In the genomic region with DNA sequence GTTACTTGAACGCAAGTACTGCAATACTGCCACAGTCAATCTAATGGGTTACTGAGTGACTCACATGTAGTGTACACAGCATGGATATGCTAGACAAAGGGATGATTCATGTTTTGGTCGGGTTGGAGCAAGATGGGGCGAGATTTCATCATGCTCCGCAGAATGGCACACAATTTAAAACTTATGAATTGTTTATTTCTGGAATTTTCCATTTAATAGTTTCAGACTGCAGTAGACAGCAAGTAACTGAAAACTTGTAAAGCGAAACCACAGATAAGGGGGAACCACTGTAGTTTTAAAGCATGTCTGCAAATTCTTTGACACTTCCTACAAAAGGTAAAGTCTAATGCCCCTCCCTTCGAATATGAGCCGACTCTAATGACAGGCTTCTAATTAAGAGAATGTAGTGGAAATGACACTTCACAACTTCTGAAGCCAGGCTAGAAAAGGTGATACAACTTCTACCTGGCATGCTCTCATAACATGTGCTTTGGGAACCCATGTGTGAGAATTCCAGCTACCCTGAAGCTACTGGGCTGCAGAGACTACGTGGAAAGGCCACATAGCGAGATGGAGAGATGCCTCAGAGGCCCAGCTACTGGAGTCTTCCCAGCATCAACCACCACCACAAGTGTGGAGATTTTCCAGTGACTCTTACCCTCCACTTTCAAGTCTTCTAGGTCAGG, we compare ENCODE assay signal across 9 cellular contexts. TPM values are rescaled to one million over a fixed set of nuclear protein-coding genes. Genes with fewer than 3 reads are reported as not detected.
DNase-seq lines count a peak whose midpoint lies in the region; ATAC-seq, FAIRE-seq and TF ChIP-seq lines count a peak whose summit lies in the region.
"Had no signal": no experiment of that assay in that cellular context is flagged by ENCODE, and none has a peak within 500 bp of the region (broad histone marks: within the 10 kb centered on the region; RNA-seq: fewer than 3 reads in every experiment).

No MANE protein-coding gene starts in this region.

- H3K27me3 Mint-ChIP-seq in activated T-cell treated with anti-CD3 and anti-CD28 coated beads, Interleukin-2, amount 50 U/mL, for 4 hours (ENCODE audit: low read depth), result peaks cover 8% of the 10 kb centered on the region

- H3K4me3 Mint-ChIP-seq in activated T-cell treated with anti-CD3 and anti-CD28 coated beads, Interleukin-2, amount 50 U/mL, for 4 hours, result no peak overlapping the region

- H3K9me2 ChIP-seq in MM.1S (replicated peaks; ENCODE audit: insufficient read depth, low read length), result no peaks in the 10 kb centered on the region

- H3K9ac ChIP-seq in keratinocyte (ENCODE audit: control insufficient read depth, extremely low read depth, insufficient read depth, low read length) (peak overlapping the region; percentile 77), MM.1S (ENCODE audit: low read length) (no peak overlapping the region)

- H3K9me1 ChIP-seq in keratinocyte (ENCODE audit: control insufficient read depth, extremely low read depth, insufficient read depth, low read length), result no peaks in the 10 kb centered on the region

- in situ Hi-C loops in ACHN (cut with HindIII; ENCODE audit: low pct_ligation_motif_present, low pct_unique_long_range_greater_than_20kb, low sequenced_read_pairs), result no loop called here

- peak overlapping the region; percentile 90 for H2AFZ ChIP-seq in keratinocyte (ENCODE audit: control insufficient read depth, low read length)
- H2AFZ ChIP-seq in MM.1S (ENCODE audit: low read length), result no peak overlapping the region

- H3K79me2 ChIP-seq in keratinocyte (ENCODE audit: control insufficient read depth, insufficient read depth, low read length) (no peaks in the 10 kb centered on the region), MM.1S (ENCODE audit: low read length) (no peaks in the 10 kb centered on the region)

- H3K9me3 Mint-ChIP-seq in activated T-cell treated with anti-CD3 and anti-CD28 coated beads, Interleukin-2, amount 50 U/mL, for 4 hours, result no peaks in the 10 kb centered on the region

- no peaks in the 10 kb centered on the region for H3K9me3 ChIP-seq in keratinocyte (ENCODE audit: control insufficient read depth, low read depth, low read length)
- no peaks in the 10 kb centered on the region for H3K9me3 ChIP-seq in MM.1S (replicated peaks; ENCODE audit: insufficient read depth, low read length)
- H3K9me3 ChIP-seq: right lobe of liver had no signal

- no peaks in the 10 kb centered on the region for H3K36me3 Mint-ChIP-seq in activated T-cell treated with anti-CD3 and anti-CD28 coated beads, Interleukin-2, amount 50 U/mL, for 4 hours (ENCODE audit: insufficient read depth)

- dilution Hi-C loops in keratinocyte (cut with MboI; ENCODE audit: extremely low pct_ligation_motif_present, low sequenced_read_pairs), result no loop called here

- TF ChIP-seq CTCF in keratinocyte (optimal IDR thresholded peaks at IDR 0.05 in 1 of 3, IDR thresholded peaks at IDR 0.05 in 1 of 3, conservative IDR thresholded peaks at IDR 0.05 in 1 of 3; ENCODE audit: extremely low read depth in 1 of 3, insufficient read depth in 2 of 3, low read length in 3 of 3) (no peak), MM.1S (IDR thresholded peaks at IDR 0.05; ENCODE audit: low read length) (no peak)

- H3F3A ChIP-seq in MM.1S (ENCODE audit: insufficient read depth, low read length), result no peaks in the 10 kb centered on the region

- H3K27me3 ChIP-seq in keratinocyte (ENCODE audit: control insufficient read depth, extremely low read depth, insufficient read depth, low read length), result no peaks in the 10 kb centered on the region
- H3K27me3 ChIP-seq in H7 (ENCODE audit: control insufficient read depth, insufficient read depth, low read length), result no peaks in the 10 kb centered on the region
- H3K27me3 ChIP-seq in MM.1S (replicated peaks; ENCODE audit: insufficient read depth, low read length), result no peaks in the 10 kb centered on the region
- H3K27me3 ChIP-seq: right lobe of liver had no signal

- H3K36me3 ChIP-seq in keratinocyte (ENCODE audit: control insufficient read depth in 2 of 2, extremely low read depth in 1 of 2, insufficient read depth in 2 of 2, low read length in 2 of 2) (peaks cover 0 to 4% of the 10 kb centered on the region in 2 experiments), H7 (replicated peaks; ENCODE audit: control insufficient read depth, insufficient read depth, low read length) (no peaks in the 10 kb centered on the region), MM.1S (replicated peaks; ENCODE audit: insufficient read depth, low read length) (no peaks in the 10 kb centered on the region)
- H3K36me3 ChIP-seq: right lobe of liver had no signal

- H3K27ac ChIP-seq in keratinocyte (ENCODE audit: control insufficient read depth, insufficient read depth, low read length), result peak overlapping the region; percentile 100
- H3K27ac ChIP-seq in MM.1S (ENCODE audit: low read length), result no peak overlapping the region
- H3K27ac ChIP-seq: right lobe of liver had no signal

- H3K4me3 ChIP-seq in keratinocyte (ENCODE audit: control insufficient read depth in 2 of 3, extremely low read depth in 1 of 3, insufficient read depth in 2 of 3, low read depth in 1 of 3, low read length in 3 of 3), result no peak overlapping the region
- H3K4me3 ChIP-seq in H7 (ENCODE audit: insufficient read depth, low read depth, low read length), result no peak overlapping the region
- H3K4me3 ChIP-seq in MM.1S (ENCODE audit: low read length), result no peak overlapping the region
- H3K4me3 ChIP-seq: right lobe of liver had no signal

- peak; percentile 81 for FAIRE-seq in keratinocyte (lab: Jason Lieb, UNC)

- H3K4me1 ChIP-seq in keratinocyte (ENCODE audit: control insufficient read depth, extremely low read depth, insufficient read depth, low read length) (peaks cover 24% of the 10 kb centered on the region), MM.1S (ENCODE audit: low read length) (no peaks in the 10 kb centered on the region)
- H3K4me1 ChIP-seq: right lobe of liver had no signal

- H4K20me1 ChIP-seq in keratinocyte (ENCODE audit: control insufficient read depth, extremely low read depth, insufficient read depth, low read length) (no peaks in the 10 kb centered on the region), MM.1S (ENCODE audit: insufficient read depth, low read length) (no peaks in the 10 kb centered on the region)

- peak; percentile 92 to 94 for ATAC-seq in activated T-cell treated with anti-CD3 and anti-CD28 coated beads, Interleukin-2, amount 50 U/mL, for 4 hours
- no peak for ATAC-seq in HG03469 (IDR thresholded peaks at IDR 0.05; ENCODE audit: unreplicated experiment)

- DNase-seq in ACHN, result peak; percentile 85
- DNase-seq in HPDE6-E6E7 (ENCODE audit: extremely low spot score), result peak; percentile 58
- no peak for DNase-seq in activated T-cell treated with anti-CD3 and anti-CD28 coated beads, Interleukin-2, amount 50 U/mL, for 4 hours
- no peak for DNase-seq in keratinocyte (ENCODE audit: low read depth, low spot score)
- no peak for DNase-seq in H7
- no peak for DNase-seq in NCI-H2107 (lab: John Stamatoyannopoulos, UW)
- DNase-seq in MM.1S, result no peak
- DNase-seq: right lobe of liver had no signal

- H3K4me2 ChIP-seq in keratinocyte (ENCODE audit: control insufficient read depth, extremely low read depth, insufficient read depth, low read depth, low read length), result peak overlapping the region; percentile 61
- H3K4me2 ChIP-seq in MM.1S (ENCODE audit: low read depth, low read length), result no peak overlapping the region

- peaks cover 20% of the 10 kb centered on the region for H3K4me1 Mint-ChIP-seq in activated T-cell treated with anti-CD3 and anti-CD28 coated beads, Interleukin-2, amount 50 U/mL, for 4 hours (ENCODE audit: low read depth)

RNA-seq across cellular contexts. Expression of a gene that starts 13.9 kb away (rescaled TPM):
- 1 to 10 TPM; 2.5 to 3.9 (median 2.6) TPM for total RNA-seq in activated T-cell treated with anti-CD3 and anti-CD28 coated beads, Interleukin-2, amount 50 U/mL, for 4 hours
- polyA plus RNA-seq in keratinocyte, result 5.4 to 6.5 TPM (median 6.1 TPM) in 3 replicates
- 20.0 TPM for polyA plus RNA-seq in keratinocyte (2011; ENCODE audit: low read depth)
- 2.8 and 4.4 TPM in 2 replicates for polyA plus RNA-seq in keratinocyte (2011; cell fraction: cytosol; rRNA removed)
- polyA plus RNA-seq in keratinocyte (2011; cell fraction: nucleus; rRNA removed), result 11.5 and 13.0 TPM in 2 replicates
- 3.4 and 28.2 TPM in 2 replicates for polyA plus RNA-seq in keratinocyte (2012; ENCODE audit: low replicate concordance)
- 14.2 to 24.7 TPM (median 15.7 TPM) in 3 replicates for polyA minus RNA-seq in keratinocyte
- polyA minus RNA-seq in keratinocyte (2011; cell fraction: cytosol; rRNA and poly(A)+ RNA removed), result 11.7 TPM
- 15.3 and 24.2 TPM in 2 replicates for polyA minus RNA-seq in keratinocyte (2011; cell fraction: nucleus; rRNA and poly(A)+ RNA removed)
- total RNA-seq in H7 (2014; rRNA removed; shearing (Covaris generic)), result 6.9 and 8.3 TPM in 2 replicates

RNA-seq across cellular contexts. Expression of a gene that starts 40.8 kb away (rescaled TPM):
- 10 to 100 TPM; 10.5 to 13.5 (median 10.6) TPM for total RNA-seq in activated T-cell treated with anti-CD3 and anti-CD28 coated beads, Interleukin-2, amount 50 U/mL, for 4 hours
- 84.5 to 123 TPM (median 84.7 TPM) in 3 replicates for polyA plus RNA-seq in keratinocyte
- polyA plus RNA-seq in keratinocyte (2011; ENCODE audit: low read depth), result 49.3 TPM
- 52.1 and 54.3 TPM in 2 replicates for polyA plus RNA-seq in keratinocyte (2011; cell fraction: cytosol; rRNA removed)
- polyA plus RNA-seq in keratinocyte (2011; cell fraction: nucleus; rRNA removed), result 152 and 168 TPM in 2 replicates
- polyA plus RNA-seq in keratinocyte (2012; ENCODE audit: low replicate concordance), result 70.8 and 113 TPM in 2 replicates
- 44.2 to 50.5 TPM (median 48.9 TPM) in 3 replicates for polyA minus RNA-seq in keratinocyte
- 72.3 TPM for polyA minus RNA-seq in keratinocyte (2011; cell fraction: cytosol; rRNA and poly(A)+ RNA removed)
- 102 and 139 TPM in 2 replicates for polyA minus RNA-seq in keratinocyte (2011; cell fraction: nucleus; rRNA and poly(A)+ RNA removed)
- 52.0 and 54.4 TPM in 2 replicates for total RNA-seq in H7 (2014; rRNA removed; shearing (Covaris generic))

Comparison
In these comparisons a context has a peak if more than half of its experiments do, and no peak if none do; other contexts are left out.
1. DNase-seq: peak in ACHN (single experiment) and HPDE6-E6E7 (single experiment); none in activated T-cell treated with anti-CD3 and anti-CD28 coated beads, Interleukin-2, amount 50 U/mL, for 4 hours (single experiment), keratinocyte (single experiment), H7 (single experiment), NCI-H2107 (single experiment) and MM.1S (single experiment).